In genomic region chr22:36323182-36323854, GRCh38 we compare ENCODE assay signal across 7 cellular contexts.
DNase-seq lines count a peak whose midpoint lies in the region; ATAC-seq and TF ChIP-seq lines count a peak whose summit lies in the region.

No MANE protein-coding gene starts in this region.

- H3K4me3 ChIP-seq in thoracic aorta = no peak overlapping the region

- no peaks in the 10 kb centered on the region for H3K27me3 ChIP-seq in thoracic aorta (replicated peaks; ENCODE audit: insufficient read depth)

- ATAC-seq in thoracic aorta (ENCODE audit: insufficient number of reproducible peaks, low FRiP score, low read depth) (peak; percentile 15), HG02588 (IDR thresholded peaks at IDR 0.05; ENCODE audit: unreplicated experiment) (no peak), HG02571 (IDR thresholded peaks at IDR 0.05; ENCODE audit: unreplicated experiment) (no peak)

- H3K9me3 Mint-ChIP-seq in chondrocyte (ENCODE audit: low read depth) (no peaks in the 10 kb centered on the region), glutamatergic neuron (ENCODE audit: unreplicated experiment) (no peaks in the 10 kb centered on the region)

- peaks cover 75% of the 10 kb centered on the region for H3K36me3 ChIP-seq in thoracic aorta

- H3K27ac Mint-ChIP-seq in chondrocyte (ENCODE audit: unreplicated experiment) (peak overlapping the region; percentile 98), glutamatergic neuron (ENCODE audit: unreplicated experiment) (no peak overlapping the region)

- TF ChIP-seq CTCF in chondrocyte (IDR thresholded peaks at IDR 0.05) (peak; percentile 9), thoracic aorta (IDR thresholded peaks at IDR 0.05) (peak; percentile 27), glutamatergic neuron (IDR thresholded peaks at IDR 0.05; ENCODE audit: partially characterized antibody, unreplicated experiment) (no peak)

- H3K36me3 Mint-ChIP-seq in chondrocyte (ENCODE audit: low read depth) = peaks cover 65% of the 10 kb centered on the region
- no peaks in the 10 kb centered on the region for H3K36me3 Mint-ChIP-seq in glutamatergic neuron (ENCODE audit: unreplicated experiment)

- peak overlapping the region; percentile 99 to 100 for H3K27ac ChIP-seq in thoracic aorta

- H3K27me3 Mint-ChIP-seq in chondrocyte (ENCODE audit: low read depth) = no peaks in the 10 kb centered on the region
- H3K27me3 Mint-ChIP-seq in glutamatergic neuron (ENCODE audit: unreplicated experiment) = peaks cover 2% of the 10 kb centered on the region

- peaks cover 68% of the 10 kb centered on the region for H3K4me1 Mint-ChIP-seq in chondrocyte (ENCODE audit: low read depth)
- peaks cover 7% of the 10 kb centered on the region for H3K4me1 Mint-ChIP-seq in glutamatergic neuron (ENCODE audit: low read depth, unreplicated experiment)

- H3K4me1 ChIP-seq in thoracic aorta (ENCODE audit: control insufficient read depth in 1 of 2, low read depth in 2 of 2) = peaks cover 44 to 85% of the 10 kb centered on the region in 2 donors

- DNase-seq in NCI-H2171 (lab: John Stamatoyannopoulos, UW) (peak; percentile 54), chondrocyte (ENCODE audit: low spot score) (no peak), lung microvascular endothelial cell (ENCODE audit: low read depth in 2 of 2) (peak; percentile 66 to 85), thoracic aorta (ENCODE audit: low spot score) (peak; percentile 79), glutamatergic neuron (no peak)

- H3K4me3 Mint-ChIP-seq in chondrocyte (ENCODE audit: unreplicated experiment) (no peak overlapping the region), glutamatergic neuron (ENCODE audit: unreplicated experiment) (no peak overlapping the region)

- no peaks in the 10 kb centered on the region for H3K9me3 ChIP-seq in thoracic aorta

Comparison
In these comparisons a context has a peak if more than half of its experiments do, and no peak if none do; other contexts are left out.
1. DNase-seq: peak in NCI-H2171 (single experiment), lung microvascular endothelial cell (2 of 2) and thoracic aorta (single experiment); none in chondrocyte (single experiment) and glutamatergic neuron (single experiment).